In genomic region chr4:3449574-3450534, GRCh38 we compare ENCODE assay signal across 21 cellular contexts.
DNase-seq lines count a peak whose midpoint lies in the region; ATAC-seq lines count a peak whose summit lies in the region.
"Had no signal": no experiment of that assay in that cellular context is flagged by ENCODE, and none has a peak within 500 bp of the region (broad histone marks: within the 10 kb centered on the region; RNA-seq: fewer than 3 reads in every experiment).

No MANE protein-coding gene starts in this region.

- peak; percentile 50 for DNase-seq in DMS 273 (lab: John Stamatoyannopoulos, UW; ENCODE audit: unreplicated experiment)
- DNase-seq in DMS 273 treated with DMSO at 0.1 percent for 48 hours (lab: John Stamatoyannopoulos, UW), result no peak
- DNase-seq in stimulated activated naive CD8-positive, alpha-beta T cell treated with anti-CD3 and anti-CD28 coated beads, Interleukin-15, amount 100 ng/mL, for 72 hours, result no peak
- DNase-seq in stimulated activated naive CD8-positive, alpha-beta T cell treated with anti-CD3 and anti-CD28 coated beads, Interleukin-15, Interleukin-2, amounts not matched to agents 100 U/mL and 50 U/mL, for 24 hours, result no peak
- peak; percentile 58 for DNase-seq in left kidney (ENCODE audit: low read depth, low spot score)
- no peak for DNase-seq in medulla oblongata (ENCODE audit: extremely low spot score)
- DNase-seq: CD4-positive, alpha-beta T cell; GM23248; HFFc6; NCI-H1048; NCI-H1417; NCI-H1694; NCI-H2029 treated with DMSO at 0.1 percent for 48 hours; NCI-H226; NCI-H510A; NCI-H69; Peyer's patch had no signal

- H3K27ac Mint-ChIP-seq in stimulated activated naive CD8-positive, alpha-beta T cell treated with anti-CD3 and anti-CD28 coated beads, Interleukin-15, amount 100 ng/mL, for 72 hours, result peak overlapping the region in 1 of 2 donors; percentile 83
- no peak overlapping the region for H3K27ac Mint-ChIP-seq in stimulated activated memory B cell treated with anti-CD40 and anti-IgM and Interleukin-4, amounts not matched to agents 10 μg/mL and 1 μg/mL and 100 μg/mL, for 72 hours
- H3K27ac Mint-ChIP-seq: CD4-positive, alpha-beta T cell; HFFc6; IgD-negative memory B cell had no signal

- H3K36me3 Mint-ChIP-seq in stimulated activated memory B cell treated with anti-CD40 and anti-IgM and Interleukin-4, amounts not matched to agents 10 μg/mL and 1 μg/mL and 100 μg/mL, for 72 hours, result peaks cover under 1% of the 10 kb centered on the region
- H3K36me3 Mint-ChIP-seq: IgD-negative memory B cell had no signal

- no peaks in the 10 kb centered on the region for H3K4me1 Mint-ChIP-seq in stimulated activated naive CD8-positive, alpha-beta T cell treated with anti-CD3 and anti-CD28 coated beads, Interleukin-15, amount 100 ng/mL, for 72 hours
- H3K4me1 Mint-ChIP-seq in stimulated activated memory B cell treated with anti-CD40 and anti-IgM and Interleukin-4, amounts not matched to agents 10 μg/mL and 1 μg/mL and 100 μg/mL, for 72 hours, result no peaks in the 10 kb centered on the region

- no peaks in the 10 kb centered on the region for H3K27me3 Mint-ChIP-seq in stimulated activated naive CD8-positive, alpha-beta T cell treated with anti-CD3 and anti-CD28 coated beads, Interleukin-15, amount 100 ng/mL, for 72 hours
- peaks cover 36% of the 10 kb centered on the region for H3K27me3 Mint-ChIP-seq in stimulated activated memory B cell treated with anti-CD40 and anti-IgM and Interleukin-4, amounts not matched to agents 10 μg/mL and 1 μg/mL and 100 μg/mL, for 72 hours
- H3K27me3 Mint-ChIP-seq: CD4-positive, alpha-beta T cell had no signal

- H3K9me3 Mint-ChIP-seq in stimulated activated naive CD8-positive, alpha-beta T cell treated with anti-CD3 and anti-CD28 coated beads, Interleukin-15, amount 100 ng/mL, for 72 hours, result peaks cover 0 to 7% of the 10 kb centered on the region in 2 donors
- H3K9me3 Mint-ChIP-seq in stimulated activated memory B cell treated with anti-CD40 and anti-IgM and Interleukin-4, amounts not matched to agents 10 μg/mL and 1 μg/mL and 100 μg/mL, for 72 hours, result peaks cover 2% of the 10 kb centered on the region
- H3K9me3 Mint-ChIP-seq: CD4-positive, alpha-beta T cell had no signal

- no peak overlapping the region for H3K4me3 Mint-ChIP-seq in stimulated activated naive CD8-positive, alpha-beta T cell treated with anti-CD3 and anti-CD28 coated beads, Interleukin-15, amount 100 ng/mL, for 72 hours
- no peak overlapping the region for H3K4me3 Mint-ChIP-seq in stimulated activated memory B cell treated with anti-CD40 and anti-IgM and Interleukin-4, amounts not matched to agents 10 μg/mL and 1 μg/mL and 100 μg/mL, for 72 hours
- H3K4me3 Mint-ChIP-seq: CD4-positive, alpha-beta T cell; HFFc6; IgD-negative memory B cell had no signal

- peak; percentile 19 for ATAC-seq in stimulated activated naive CD8-positive, alpha-beta T cell treated with anti-CD3 and anti-CD28 coated beads, Interleukin-15, amount 100 ng/mL, for 72 hours
- no peak for ATAC-seq in stimulated activated naive CD8-positive, alpha-beta T cell treated with anti-CD3 and anti-CD28 coated beads, Interleukin-15, Interleukin-2, amounts not matched to agents 100 U/mL and 50 U/mL, for 24 hours
- ATAC-seq in stimulated activated memory B cell treated with anti-CD40 and anti-IgM and Interleukin-4, amounts not matched to agents 10 μg/mL and 1 μg/mL and 100 μg/mL, for 72 hours, result peak; percentile 41
- no peak for ATAC-seq in HG03108 (IDR thresholded peaks at IDR 0.05; ENCODE audit: unreplicated experiment)
- ATAC-seq: SK-N-SH treated with all-trans-retinoic acid at 6 μM for 48 hours had no signal

Comparison
In these comparisons a context has a peak if more than half of its experiments do, and no peak if none do; other contexts are left out.
1. DNase-seq: peak in DMS 273 (single experiment) and left kidney (single experiment); none in DMS 273 treated with DMSO at 0.1 percent for 48 hours (single experiment), stimulated activated naive CD8-positive, alpha-beta T cell treated with anti-CD3 and anti-CD28 coated beads, Interleukin-15, amount 100 ng/mL, for 72 hours (0 of 2), stimulated activated naive CD8-positive, alpha-beta T cell treated with anti-CD3 and anti-CD28 coated beads, Interleukin-15, Interleukin-2, amounts not matched to agents 100 U/mL and 50 U/mL, for 24 hours (single experiment) and medulla oblongata (single experiment).
2. ATAC-seq: peak in stimulated activated naive CD8-positive, alpha-beta T cell treated with anti-CD3 and anti-CD28 coated beads, Interleukin-15, amount 100 ng/mL, for 72 hours (single experiment) and stimulated activated memory B cell treated with anti-CD40 and anti-IgM and Interleukin-4, amounts not matched to agents 10 μg/mL and 1 μg/mL and 100 μg/mL, for 72 hours (single experiment); none in stimulated activated naive CD8-positive, alpha-beta T cell treated with anti-CD3 and anti-CD28 coated beads, Interleukin-15, Interleukin-2, amounts not matched to agents 100 U/mL and 50 U/mL, for 24 hours (single experiment) and HG03108 (single experiment).